8 cellular contexts compared by ENCODE assay signal in genomic region chr19:32599736-32600157, GRCh38. TPM values are rescaled to one million over a fixed set of nuclear protein-coding genes. Genes with fewer than 3 reads are reported as not detected.
DNase-seq lines count a peak whose midpoint lies in the region; ATAC-seq, FAIRE-seq and TF ChIP-seq lines count a peak whose summit lies in the region.

No MANE protein-coding gene starts in this region.

- ATAC-seq in WTC11 = no peak; the same call in 1 of the 2 replicates
- no peak for ATAC-seq in GM18517 (IDR thresholded peaks at IDR 0.05; ENCODE audit: unreplicated experiment)

- POLR2A ChIA-PET in WTC11 (lab: Charles Lee) = no interaction called here

- no peaks in the 10 kb centered on the region for H3K27me3 Mint-ChIP-seq in WTC11 (ENCODE audit: low read depth)
- no peaks in the 10 kb centered on the region for H3K27me3 Mint-ChIP-seq in type B pancreatic cell

- H3K9me3 Mint-ChIP-seq in WTC11 (no peaks in the 10 kb centered on the region), type B pancreatic cell (no peaks in the 10 kb centered on the region)

- DNase-seq in AG10803 (ENCODE audit: low read depth) (peak; percentile 70), GM19239 (ENCODE audit: insufficient read length, low spot score) (peak; percentile 56), NCI-H2196 treated with DMSO at 0.1 percent for 48 hours (lab: John Stamatoyannopoulos, UW; ENCODE audit: unreplicated experiment) (peak; percentile 28), WTC11 (ENCODE audit: low spot score) (no peak), mucosa of gallbladder (ENCODE audit: low spot score) (peak; percentile 22), type B pancreatic cell (ENCODE audit: extremely low spot score, unreplicated experiment) (no peak)

- H3K27ac Mint-ChIP-seq in WTC11 (no peak overlapping the region), type B pancreatic cell (no peak overlapping the region)

- H3K36me3 Mint-ChIP-seq in WTC11 (peaks cover 69% of the 10 kb centered on the region), type B pancreatic cell (peaks cover 12% of the 10 kb centered on the region)

- TF ChIP-seq CTCF in AG10803 (conservative IDR thresholded peaks at IDR 0.05; ENCODE audit: low read length) = peak; percentile 79
- TF ChIP-seq CTCF in WTC11 (IDR thresholded peaks at IDR 0.05) = peak; percentile 69
- TF ChIP-seq CTCF in type B pancreatic cell (conservative IDR thresholded peaks at IDR 0.05) = peak; percentile 92

- FAIRE-seq in GM19239 (lab: Jason Lieb, UNC) = peak; percentile 85
- FAIRE-seq in endometrium (lab: Jason Lieb, UNC) = peak; percentile 71

- no peak overlapping the region for H3K4me3 Mint-ChIP-seq in WTC11
- no peak overlapping the region for H3K4me3 Mint-ChIP-seq in type B pancreatic cell

- no peak overlapping the region for H3K4me3 ChIP-seq in AG10803 (ENCODE audit: low read length)

- CTCF ChIA-PET in WTC11 (lab: Charles Lee) = interaction anchor here (0.6 to 2.3 kb wide), 11 partner anchors 8 to 376 kb away, joined by 3 to 6 read pairs (median 4); partner anchors contain the start of gene PDCD5

- H3K4me1 Mint-ChIP-seq in WTC11 (peaks cover 5% of the 10 kb centered on the region), type B pancreatic cell (ENCODE audit: unreplicated experiment) (no peaks in the 10 kb centered on the region)

TF ChIP-seq in WTC11, 78 proteins besides CTCF, POLR2A, EP300 and RAD21:
- no peak for TF ChIP-seq AFF4 (CRISPR knock-in tag; IDR thresholded peaks at IDR 0.05; ENCODE audit: borderline replicate concordance)
- TF ChIP-seq, protein P1, sequence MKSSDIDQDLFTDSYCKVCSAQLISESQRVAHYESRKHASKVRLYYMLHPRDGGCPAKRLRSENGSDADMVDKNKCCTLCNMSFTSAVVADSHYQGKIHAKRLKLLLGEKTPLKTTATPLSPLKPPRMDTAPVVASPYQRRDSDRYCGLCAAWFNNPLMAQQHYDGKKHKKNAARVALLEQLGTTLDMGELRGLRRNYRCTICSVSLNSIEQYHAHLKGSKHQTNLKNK (CRISPR knock-in tag; IDR thresholded peaks at IDR 0.05) = no peak
- TF ChIP-seq, protein P2, sequence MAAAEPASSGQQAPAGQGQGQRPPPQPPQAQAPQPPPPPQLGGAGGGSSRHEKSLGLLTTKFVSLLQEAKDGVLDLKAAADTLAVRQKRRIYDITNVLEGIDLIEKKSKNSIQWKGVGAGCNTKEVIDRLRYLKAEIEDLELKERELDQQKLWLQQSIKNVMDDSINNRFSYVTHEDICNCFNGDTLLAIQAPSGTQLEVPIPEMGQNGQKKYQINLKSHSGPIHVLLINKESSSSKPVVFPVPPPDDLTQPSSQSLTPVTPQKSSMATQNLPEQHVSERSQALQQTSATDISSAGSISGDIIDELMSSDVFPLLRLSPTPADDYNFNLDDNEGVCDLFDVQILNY (CRISPR knock-in tag; IDR thresholded peaks at IDR 0.05) = no peak
- no peak for TF ChIP-seq TEAD4 (CRISPR knock-in tag; IDR thresholded peaks at IDR 0.05)
- TF ChIP-seq USF1 (CRISPR knock-in tag; IDR thresholded peaks at IDR 0.05) = no peak
- TF ChIP-seq RORB (CRISPR knock-in tag; IDR thresholded peaks at IDR 0.05) = no peak
- TF ChIP-seq, protein P3, sequence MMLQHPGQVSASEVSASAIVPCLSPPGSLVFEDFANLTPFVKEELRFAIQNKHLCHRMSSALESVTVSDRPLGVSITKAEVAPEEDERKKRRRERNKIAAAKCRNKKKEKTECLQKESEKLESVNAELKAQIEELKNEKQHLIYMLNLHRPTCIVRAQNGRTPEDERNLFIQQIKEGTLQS (CRISPR knock-in tag; conservative IDR thresholded peaks at IDR 0.05) = no peak
- TF ChIP-seq, protein P4, sequence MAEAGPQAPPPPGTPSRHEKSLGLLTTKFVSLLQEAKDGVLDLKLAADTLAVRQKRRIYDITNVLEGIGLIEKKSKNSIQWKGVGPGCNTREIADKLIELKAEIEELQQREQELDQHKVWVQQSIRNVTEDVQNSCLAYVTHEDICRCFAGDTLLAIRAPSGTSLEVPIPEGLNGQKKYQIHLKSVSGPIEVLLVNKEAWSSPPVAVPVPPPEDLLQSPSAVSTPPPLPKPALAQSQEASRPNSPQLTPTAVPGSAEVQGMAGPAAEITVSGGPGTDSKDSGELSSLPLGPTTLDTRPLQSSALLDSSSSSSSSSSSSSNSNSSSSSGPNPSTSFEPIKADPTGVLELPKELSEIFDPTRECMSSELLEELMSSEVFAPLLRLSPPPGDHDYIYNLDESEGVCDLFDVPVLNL (CRISPR knock-in tag; IDR thresholded peaks at IDR 0.05; ENCODE audit: borderline replicate concordance, low read depth) = no peak
- TF ChIP-seq KAT7 (CRISPR knock-in tag; IDR thresholded peaks at IDR 0.05; ENCODE audit: borderline replicate concordance) = no peak
- TF ChIP-seq, protein P5, sequence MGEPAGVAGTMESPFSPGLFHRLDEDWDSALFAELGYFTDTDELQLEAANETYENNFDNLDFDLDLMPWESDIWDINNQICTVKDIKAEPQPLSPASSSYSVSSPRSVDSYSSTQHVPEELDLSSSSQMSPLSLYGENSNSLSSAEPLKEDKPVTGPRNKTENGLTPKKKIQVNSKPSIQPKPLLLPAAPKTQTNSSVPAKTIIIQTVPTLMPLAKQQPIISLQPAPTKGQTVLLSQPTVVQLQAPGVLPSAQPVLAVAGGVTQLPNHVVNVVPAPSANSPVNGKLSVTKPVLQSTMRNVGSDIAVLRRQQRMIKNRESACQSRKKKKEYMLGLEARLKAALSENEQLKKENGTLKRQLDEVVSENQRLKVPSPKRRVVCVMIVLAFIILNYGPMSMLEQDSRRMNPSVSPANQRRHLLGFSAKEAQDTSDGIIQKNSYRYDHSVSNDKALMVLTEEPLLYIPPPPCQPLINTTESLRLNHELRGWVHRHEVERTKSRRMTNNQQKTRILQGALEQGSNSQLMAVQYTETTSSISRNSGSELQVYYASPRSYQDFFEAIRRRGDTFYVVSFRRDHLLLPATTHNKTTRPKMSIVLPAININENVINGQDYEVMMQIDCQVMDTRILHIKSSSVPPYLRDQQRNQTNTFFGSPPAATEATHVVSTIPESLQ (CRISPR knock-in tag; IDR thresholded peaks at IDR 0.05) = no peak

RNA-seq across cellular contexts. Expression of gene PDCD5, which starts 18.8 kb away (rescaled TPM):
- total RNA-seq in WTC11 (2021) (89.5 to 98.3 TPM (median 93.9 TPM) in 3 replicates), mucosa of gallbladder (56.4 TPM), type B pancreatic cell (ENCODE audit: low replicate concordance) (76.3 and 123 TPM in 2 replicates)

Comparison
In these comparisons a context has a peak if more than half of its experiments do, and no peak if none do; other contexts are left out.
1. DNase-seq: peak in AG10803 (single experiment), GM19239 (single experiment), NCI-H2196 treated with DMSO at 0.1 percent for 48 hours (single experiment) and mucosa of gallbladder (single experiment); none in WTC11 (single experiment) and type B pancreatic cell (single experiment).
2. Peak in every context shown above with its lines, with median percentiles within 50 percentile points of each other: CTCF ChIP-seq.